1 cellular context compared by ENCODE assay signal in genomic region chr1:30808067-30808662, GRCh38.
TF ChIP-seq lines count a peak whose summit lies in the region.

No MANE protein-coding gene starts in this region.

TF ChIP-seq in HepG2, 621 proteins besides CTCF, POLR2A, EP300 and RAD21:
- TF ChIP-seq, protein P1, sequence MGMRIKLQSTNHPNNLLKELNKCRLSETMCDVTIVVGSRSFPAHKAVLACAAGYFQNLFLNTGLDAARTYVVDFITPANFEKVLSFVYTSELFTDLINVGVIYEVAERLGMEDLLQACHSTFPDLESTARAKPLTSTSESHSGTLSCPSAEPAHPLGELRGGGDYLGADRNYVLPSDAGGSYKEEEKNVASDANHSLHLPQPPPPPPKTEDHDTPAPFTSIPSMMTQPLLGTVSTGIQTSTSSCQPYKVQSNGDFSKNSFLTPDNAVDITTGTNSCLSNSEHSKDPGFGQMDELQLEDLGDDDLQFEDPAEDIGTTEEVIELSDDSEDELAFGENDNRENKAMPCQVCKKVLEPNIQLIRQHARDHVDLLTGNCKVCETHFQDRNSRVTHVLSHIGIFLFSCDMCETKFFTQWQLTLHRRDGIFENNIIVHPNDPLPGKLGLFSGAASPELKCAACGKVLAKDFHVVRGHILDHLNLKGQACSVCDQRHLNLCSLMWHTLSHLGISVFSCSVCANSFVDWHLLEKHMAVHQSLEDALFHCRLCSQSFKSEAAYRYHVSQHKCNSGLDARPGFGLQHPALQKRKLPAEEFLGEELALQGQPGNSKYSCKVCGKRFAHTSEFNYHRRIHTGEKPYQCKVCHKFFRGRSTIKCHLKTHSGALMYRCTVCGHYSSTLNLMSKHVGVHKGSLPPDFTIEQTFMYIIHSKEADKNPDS (CRISPR knock-in tag; IDR thresholded peaks at IDR 0.05) = no peak
- TF ChIP-seq FOSL2 (CRISPR knock-in tag; IDR thresholded peaks at IDR 0.05) (no peak), RBFOX2 (IDR thresholded peaks at IDR 0.05; ENCODE audit: low read depth, low read length) (no peak), ZNF263 (CRISPR knock-in tag; IDR thresholded peaks at IDR 0.05) (peak; percentile 32; the same call in 1 of the 2 replicates), MAFK (conservative IDR thresholded peaks at IDR 0.05 in 1 of 2, IDR thresholded peaks at IDR 0.05 in 1 of 2; ENCODE audit: low read length in 2 of 2) (no peak), GABPB1 (CRISPR knock-in tag; IDR thresholded peaks at IDR 0.05) (no peak)
